18 cellular contexts compared by ENCODE assay signal in the genomic region with DNA sequence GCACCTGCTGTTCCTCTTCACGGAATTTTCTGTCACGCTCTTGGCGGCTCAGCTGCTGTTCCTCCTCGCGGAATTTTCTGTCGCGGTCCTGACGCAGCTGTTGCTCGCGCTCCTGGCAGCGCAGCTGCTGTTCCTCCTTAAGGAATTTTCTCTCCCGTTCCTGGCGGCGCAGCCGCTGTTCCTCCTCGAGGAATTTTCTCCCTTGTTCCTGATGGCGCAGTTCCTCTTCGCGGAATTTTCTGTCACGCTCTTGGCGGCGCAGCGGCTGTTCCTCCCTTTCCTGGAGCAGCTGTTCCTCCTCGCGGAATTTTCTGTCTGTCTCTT. TPM values are rescaled to one million over a fixed set of nuclear protein-coding genes. Genes with fewer than 3 reads are reported as not detected.
DNase-seq lines count a peak whose midpoint lies in the region; ATAC-seq and TF ChIP-seq lines count a peak whose summit lies in the region.
"Had no signal": no experiment of that assay in that cellular context is flagged by ENCODE, and none has a peak within 500 bp of the region (broad histone marks: within the 10 kb centered on the region; RNA-seq: fewer than 3 reads in every experiment).

No MANE protein-coding gene starts in this region.

- H3K27me3 ChIP-seq in osteoblast (ENCODE audit: insufficient read depth, low read length): peaks cover 83% of the 10 kb centered on the region

- TF ChIP-seq CTCF in AG04449 (IDR thresholded peaks at IDR 0.05; ENCODE audit: insufficient read depth, low read length, missing control alignments) (no peak), fibroblast of the aortic adventitia (IDR thresholded peaks at IDR 0.05; ENCODE audit: insufficient read depth, low read length) (no peak), osteoblast (IDR thresholded peaks at IDR 0.05; ENCODE audit: extremely low read depth, low read depth, low read length) (no peak)

- peaks cover 13% of the 10 kb centered on the region for H3K4me1 ChIP-seq in osteoblast (ENCODE audit: insufficient read depth, low read length)
- H3K4me1 ChIP-seq: BE2C, neural progenitor cell had no signal

- no peaks in the 10 kb centered on the region for H4K20me1 ChIP-seq in osteoblast (ENCODE audit: insufficient read depth, low read length)

- H3K4me2 ChIP-seq in osteoblast (ENCODE audit: insufficient read depth, low read length): peak overlapping the region; percentile 83
- H3K4me2 ChIP-seq: neural progenitor cell had no signal

- no peaks in the 10 kb centered on the region for H3K36me3 ChIP-seq in osteoblast (ENCODE audit: insufficient read depth, low read length)
- H3K36me3 ChIP-seq: BE2C, cardiac muscle cell, neural progenitor cell, right lobe of liver had no signal

- DNase-seq in AG04449 (ENCODE audit: low read depth, low spot score) (no peak), LoVo (ENCODE audit: low spot score) (peak; percentile 37), fibroblast of the aortic adventitia (ENCODE audit: low read depth) (no peak), osteoblast (ENCODE audit: insufficient read length, low spot score, missing footprints) (no peak), T1000 (lab: John Stamatoyannopoulos, UW) (no peak), NOMO-1 (lab: John Stamatoyannopoulos, UW; ENCODE audit: unreplicated experiment in 2 of 2) (no peak), SKM-1 (lab: John Stamatoyannopoulos, UW; ENCODE audit: unreplicated experiment) (no peak)
- DNase-seq: activated CD4-positive, CD25-positive, alpha-beta regulatory T cell; BE2C; NCI-H146; OCI-M1; right lobe of liver had no signal

- no peaks in the 10 kb centered on the region for H3K79me2 ChIP-seq in osteoblast (ENCODE audit: insufficient read depth, low read length)

- H3K9me3 ChIP-seq in osteoblast (ENCODE audit: low read depth, low read length): no peaks in the 10 kb centered on the region
- H3K9me3 ChIP-seq: BE2C, right lobe of liver had no signal

- no peak overlapping the region for H3K27ac ChIP-seq in osteoblast (ENCODE audit: low read depth, low read length)
- H3K27ac ChIP-seq: cardiac muscle cell, neural progenitor cell, right lobe of liver had no signal

- no peak overlapping the region for H2AFZ ChIP-seq in osteoblast (ENCODE audit: low read length)
- H2AFZ ChIP-seq: neural progenitor cell had no signal

- H3K4me3 ChIP-seq in AG04449 (ENCODE audit: low read depth, low read length) (peak overlapping the region; percentile 52; the same call in 1 of the 2 replicates), fibroblast of the aortic adventitia (ENCODE audit: low read depth, low read length) (peak overlapping the region; percentile 64), osteoblast (ENCODE audit: insufficient read depth, low read length) (no peak overlapping the region)
- H3K4me3 ChIP-seq: cardiac muscle cell, lung, neural progenitor cell had no signal

- POLR2A ChIA-PET in AG04449 (lab: Yijun Ruan, JAX): no interaction called here

- ATAC-seq in GM19351 (IDR thresholded peaks at IDR 0.05; ENCODE audit: unreplicated experiment): no peak
- ATAC-seq: right lobe of liver had no signal

- CTCF ChIA-PET in AG04449 (lab: Yijun Ruan, JAX): interaction anchor here (1.3 to 2.1 kb wide), 2 partner anchors 74 to 76 kb away, joined by 3 to 7 read pairs; no protein-coding TSS in a partner anchor

RNA-seq across cellular contexts. Expression of gene TCHH, which starts 6.4 kb away (rescaled TPM):
- total RNA-seq in fibroblast of the aortic adventitia (ENCODE audit: low replicate concordance) (0.09 TPM in 1 of 2 replicates, not detected in the other), osteoblast (not detected in 2 replicates)
- total RNA-seq: cardiac muscle cell, H9 had no signal

RNA-seq across cellular contexts. Expression of gene TCHHL1, which starts 20.0 kb away (rescaled TPM):
- not detected in 2 replicates for total RNA-seq in fibroblast of the aortic adventitia (ENCODE audit: low replicate concordance)
- total RNA-seq in osteoblast: not detected in 2 replicates
- total RNA-seq: cardiac muscle cell, H9, lung, NCI-H460, right lobe of liver had no signal

RNA-seq across cellular contexts. Expression of gene RPTN, which starts 50.2 kb away (rescaled TPM):
- total RNA-seq in fibroblast of the aortic adventitia (ENCODE audit: low replicate concordance): not detected in 2 replicates
- total RNA-seq in osteoblast: 0.29 and 0.36 TPM in 2 replicates
- total RNA-seq: cardiac muscle cell, H9, lung, NCI-H460, right lobe of liver had no signal
